In genomic region chr5:97874491-97874890, GRCh38 we compare ENCODE assay signal across 20 cellular contexts.
DNase-seq lines count a peak whose midpoint lies in the region; ATAC-seq and TF ChIP-seq lines count a peak whose summit lies in the region.
"Had no signal": no experiment of that assay in that cellular context is flagged by ENCODE, and none has a peak within 500 bp of the region (broad histone marks: within the 10 kb centered on the region; RNA-seq: fewer than 3 reads in every experiment).

No MANE protein-coding gene starts in this region.

- peak; percentile 75 for DNase-seq in EH (ENCODE audit: low read depth)
- DNase-seq in LHCN-M2 (ENCODE audit: low read depth), result peak; percentile 61
- DNase-seq in fibroblast of peridontal ligament (ENCODE audit: extremely low read depth), result peak; percentile 5
- DNase-seq in GM23338 (ENCODE audit: low spot score), result no peak
- no peak for DNase-seq in NCI-H1105 treated with DMSO at 0.1 percent for 48 hours (lab: John Stamatoyannopoulos, UW)
- DNase-seq: ACHN; BE2C; Calu3; CD4-positive, alpha-beta memory T cell; NCI-H1048; NCI-H146; NCI-H2081; NCI-H774; T-helper 1 cell had no signal

- H2AFZ ChIP-seq in GM23338, result no peak overlapping the region

- no peaks in the 10 kb centered on the region for H3K9me3 ChIP-seq in skeletal muscle satellite cell (replicated peaks; ENCODE audit: low read length)
- H3K9me3 ChIP-seq: BE2C had no signal

- H3K27me3 ChIP-seq in skeletal muscle satellite cell (ENCODE audit: control insufficient read depth, insufficient read depth, low read length), result no peaks in the 10 kb centered on the region
- H3K27me3 ChIP-seq in GM23338 (ENCODE audit: insufficient read depth), result no peaks in the 10 kb centered on the region
- H3K27me3 ChIP-seq: BE2C had no signal

- ATAC-seq in HG02938 (IDR thresholded peaks at IDR 0.05; ENCODE audit: unreplicated experiment) (no peak), GM23338 (no peak)
- ATAC-seq: GM12878, Panc1 had no signal

- no peak overlapping the region for H3K27ac ChIP-seq in GM23338 (ENCODE audit: low read depth)
- H3K27ac ChIP-seq: HL-60, SK-N-MC had no signal

- H3K27me3 Mint-ChIP-seq in GM23338 (ENCODE audit: insufficient read depth, low read depth, poor library complexity), result no peaks in the 10 kb centered on the region
- H3K27me3 Mint-ChIP-seq: CD4-positive, alpha-beta memory T cell had no signal

- H3K9me3 Mint-ChIP-seq in GM23338, result no peaks in the 10 kb centered on the region; the same call in 2 of the 3 replicates

- H3K27ac Mint-ChIP-seq in GM23338, result no peak overlapping the region
- H3K27ac Mint-ChIP-seq: CD4-positive, alpha-beta memory T cell had no signal

- no peaks in the 10 kb centered on the region for H3K36me3 Mint-ChIP-seq in GM23338 (ENCODE audit: low read depth)
- H3K36me3 Mint-ChIP-seq: CD4-positive, alpha-beta memory T cell had no signal

- no peak overlapping the region for H3K4me3 Mint-ChIP-seq in GM23338
- H3K4me3 Mint-ChIP-seq: CD4-positive, alpha-beta memory T cell had no signal

- no peaks in the 10 kb centered on the region for H3K9me2 ChIP-seq in GM23338 (ENCODE audit: insufficient read depth)

- H3K4me1 Mint-ChIP-seq in GM23338, result no peaks in the 10 kb centered on the region
- H3K4me1 Mint-ChIP-seq: CD4-positive, alpha-beta memory T cell had no signal

- no peaks in the 10 kb centered on the region for H3K36me3 ChIP-seq in skeletal muscle satellite cell (ENCODE audit: insufficient read depth, low read length)
- H3K36me3 ChIP-seq in GM23338 (ENCODE audit: insufficient read depth), result no peaks in the 10 kb centered on the region
- H3K36me3 ChIP-seq: BE2C had no signal

- no peaks in the 10 kb centered on the region for H4K20me1 ChIP-seq in GM23338 (replicated peaks; ENCODE audit: insufficient read depth)

- H3K4me3 ChIP-seq in skeletal muscle satellite cell (ENCODE audit: low read length) (no peak overlapping the region), GM23338 (no peak overlapping the region)
- H3K4me3 ChIP-seq: GM12878, SK-N-MC had no signal

- no peak overlapping the region for H3K9ac ChIP-seq in skeletal muscle satellite cell (ENCODE audit: low read depth, low read length)

- no peak for TF ChIP-seq CTCF in GM23338 (conservative IDR thresholded peaks at IDR 0.05; ENCODE audit: low read depth in 2 of 2)

- H3K4me1 ChIP-seq in skeletal muscle satellite cell (ENCODE audit: control insufficient read depth, insufficient read depth, low read length) (peaks cover 7% of the 10 kb centered on the region), GM23338 (ENCODE audit: insufficient read depth) (no peaks in the 10 kb centered on the region)
- H3K4me1 ChIP-seq: BE2C had no signal

- peak overlapping the region; percentile 46 for H3K4me2 ChIP-seq in skeletal muscle satellite cell (ENCODE audit: low read length)
- H3K4me2 ChIP-seq in GM23338, result no peak overlapping the region

- H3K79me2 ChIP-seq in GM23338 (replicated peaks; ENCODE audit: insufficient read depth), result no peaks in the 10 kb centered on the region

- H3F3A ChIP-seq in GM23338 (replicated peaks; ENCODE audit: low read depth), result no peaks in the 10 kb centered on the region

TF ChIP-seq in GM23338, 12 proteins besides CTCF, POLR2A, EP300 and RAD21 (continues in another document):
- TF ChIP-seq ZNF114 (CRISPR knock-in tag; IDR thresholded peaks at IDR 0.05) (no peak), EZH2 (IDR thresholded peaks at IDR 0.05; ENCODE audit: low read depth, unreplicated experiment) (no peak), POLR2AphosphoS5 (IDR thresholded peaks at IDR 0.05; ENCODE audit: low read depth) (no peak), EZH2phosphoT487 (IDR thresholded peaks at IDR 0.05; ENCODE audit: unreplicated experiment) (no peak), NANOG (IDR thresholded peaks at IDR 0.05; ENCODE audit: borderline replicate concordance) (no peak), STAT1 (IDR thresholded peaks at IDR 0.05; ENCODE audit: unreplicated experiment) (no peak), ZNF462 (CRISPR knock-in tag; IDR thresholded peaks at IDR 0.05) (no peak), ETS1 (IDR thresholded peaks at IDR 0.05) (no peak), CREB1 (CRISPR knock-in tag; IDR thresholded peaks at IDR 0.05; ENCODE audit: low read depth) (no peak), JUNB (IDR thresholded peaks at IDR 0.05; ENCODE audit: unreplicated experiment) (no peak)

Comparison
In these comparisons a context has a peak if more than half of its experiments do, and no peak if none do; other contexts are left out.
1. DNase-seq: peak in EH (single experiment), LHCN-M2 (single experiment) and fibroblast of peridontal ligament (single experiment); none in GM23338 (single experiment) and NCI-H1105 treated with DMSO at 0.1 percent for 48 hours (single experiment).